Comparison of ENCODE assay signal across 9 cellular contexts in the genomic region with DNA sequence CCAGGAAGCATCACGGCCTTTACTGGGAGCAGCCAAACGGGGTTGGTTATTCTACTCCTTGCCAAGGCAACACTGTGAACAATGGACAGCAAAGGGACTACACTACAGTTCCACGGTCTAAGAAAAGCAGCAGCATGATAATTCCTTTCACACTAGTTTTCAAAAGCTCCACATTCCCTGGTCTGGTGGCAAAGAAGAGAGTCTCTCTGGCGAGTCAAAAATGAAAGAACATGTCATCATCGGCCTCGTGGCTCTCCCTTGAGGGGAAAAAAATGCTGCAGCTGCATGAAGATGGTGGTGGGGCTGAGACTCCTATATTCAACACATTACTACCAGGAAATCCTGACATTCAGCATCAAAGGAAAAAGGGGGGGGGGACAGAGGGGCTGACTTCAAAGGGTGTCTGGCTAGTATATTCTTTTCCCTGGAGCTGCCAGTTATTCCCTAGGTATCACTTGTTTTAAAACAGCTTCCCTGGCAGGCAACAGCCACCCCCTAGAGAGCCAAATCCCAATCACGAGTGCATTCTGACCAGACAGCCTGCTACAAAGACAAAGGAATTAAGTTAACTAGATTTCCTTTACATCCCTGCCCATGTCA. TPM values are rescaled to one million over a fixed set of nuclear protein-coding genes. Genes with fewer than 3 reads are reported as not detected.
DNase-seq lines count a peak whose midpoint lies in the region; ATAC-seq, FAIRE-seq and TF ChIP-seq lines count a peak whose summit lies in the region.
"Had no signal": no experiment of that assay in that cellular context is flagged by ENCODE, and none has a peak within 500 bp of the region (broad histone marks: within the 10 kb centered on the region; RNA-seq: fewer than 3 reads in every experiment).

No MANE protein-coding gene starts in this region.

- no peaks in the 10 kb centered on the region for H3K27me3 ChIP-seq in skeletal muscle satellite cell (ENCODE audit: control insufficient read depth, insufficient read depth, low read length)
- H3K27me3 ChIP-seq in testis, result no peaks in the 10 kb centered on the region
- H3K27me3 ChIP-seq: foreskin keratinocyte had no signal

- H3K36me3 Mint-ChIP-seq in activated T-helper 2 cell treated with anti-CD3 and anti-CD28 coated beads, Interferon-gamma antibody, Interleukin-2, Interleukin-4, amounts not matched to agents 10 μg/mL and 5 μg/mL and 100 μg/mL, durations not matched to agents 14 hours and 24 hours and 36 hours (ENCODE audit: low read depth), result peaks cover 75% of the 10 kb centered on the region

- H3K4me1 ChIP-seq in skeletal muscle satellite cell (ENCODE audit: control insufficient read depth, insufficient read depth, low read length) (peaks cover 10% of the 10 kb centered on the region), testis (no peaks in the 10 kb centered on the region)
- H3K4me1 ChIP-seq: foreskin keratinocyte had no signal

- WGBS in testis, 2 donors, result 71 to 77% methylated on average over 7 of the region's 7 CpGs

- no peaks in the 10 kb centered on the region for H3K9me3 Mint-ChIP-seq in activated T-helper 2 cell treated with anti-CD3 and anti-CD28 coated beads, Interferon-gamma antibody, Interleukin-2, Interleukin-4, amounts not matched to agents 10 μg/mL and 5 μg/mL and 100 μg/mL, durations not matched to agents 14 hours and 24 hours and 36 hours

- peak overlapping the region; percentile 22 for H3K9ac ChIP-seq in skeletal muscle satellite cell (ENCODE audit: low read depth, low read length)

- intact Hi-C loops in activated T-helper 2 cell treated with anti-CD3 and anti-CD28 coated beads, Interferon-gamma antibody, Interleukin-2, Interleukin-4, amounts not matched to agents 10 μg/mL and 5 μg/mL and 100 μg/mL, durations not matched to agents 14 hours and 24 hours and 36 hours (cut with micrococcal nuclease), result no loop called here
- intact Hi-C loops in left cardiac atrium (cut with DNase I) (no loop called here), testis (cut with DNase I; ENCODE audit: low total_unique reads) (no loop called here)

- no peak for TF ChIP-seq CTCF in testis (IDR thresholded peaks at IDR 0.05)

- H3K27me3 Mint-ChIP-seq in activated T-helper 2 cell treated with anti-CD3 and anti-CD28 coated beads, Interferon-gamma antibody, Interleukin-2, Interleukin-4, amounts not matched to agents 10 μg/mL and 5 μg/mL and 100 μg/mL, durations not matched to agents 14 hours and 24 hours and 36 hours (ENCODE audit: low read depth), result no peaks in the 10 kb centered on the region

- H3K36me3 ChIP-seq in skeletal muscle satellite cell (ENCODE audit: insufficient read depth, low read length) (peaks cover 26% of the 10 kb centered on the region), testis (ENCODE audit: low read depth, missing control alignments) (no peaks in the 10 kb centered on the region)

- H3K4me2 ChIP-seq in skeletal muscle satellite cell (ENCODE audit: low read length), result peak overlapping the region; percentile 68

- peak overlapping the region; percentile 19 for H3K4me3 ChIP-seq in skeletal muscle satellite cell (ENCODE audit: low read length)
- no peak overlapping the region for H3K4me3 ChIP-seq in testis

- FAIRE-seq in GM12891 (lab: Jason Lieb, UNC), result peak; percentile 38

- H3K27ac Mint-ChIP-seq in activated T-helper 2 cell treated with anti-CD3 and anti-CD28 coated beads, Interferon-gamma antibody, Interleukin-2, Interleukin-4, amounts not matched to agents 10 μg/mL and 5 μg/mL and 100 μg/mL, durations not matched to agents 14 hours and 24 hours and 36 hours, result peak overlapping the region; percentile 81

- TF ChIP-seq POLR2A in GM12891 (IDR thresholded peaks at IDR 0.05; ENCODE audit: low read depth, low read length), result no peak
- no peak for TF ChIP-seq POLR2A in testis (IDR thresholded peaks at IDR 0.05)

- DNase-seq in GM12891 (ENCODE audit: insufficient read length, low spot score) (no peak), left cardiac atrium (no peak), NCI-H1417 treated with DMSO at 0.1 percent for 48 hours (lab: John Stamatoyannopoulos, UW) (no peak), SIG-M5 (lab: John Stamatoyannopoulos, UW) (no peak), testis (no peak)
- no peak for DNase-seq in activated T-helper 2 cell treated with anti-CD3 and anti-CD28 coated beads, Interferon-gamma antibody, Interleukin-2, Interleukin-4, amounts not matched to agents 10 μg/mL and 5 μg/mL and 100 μg/mL, durations not matched to agents 14 hours and 24 hours and 36 hours (ENCODE audit: low spot score)
- DNase-seq: SHP77 had no signal

- no peak overlapping the region for H3K27ac ChIP-seq in testis
- H3K27ac ChIP-seq: foreskin keratinocyte had no signal

- ATAC-seq in left cardiac atrium, result peak; percentile 38 to 41
- ATAC-seq: foreskin keratinocyte had no signal

- H3K4me3 Mint-ChIP-seq in activated T-helper 2 cell treated with anti-CD3 and anti-CD28 coated beads, Interferon-gamma antibody, Interleukin-2, Interleukin-4, amounts not matched to agents 10 μg/mL and 5 μg/mL and 100 μg/mL, durations not matched to agents 14 hours and 24 hours and 36 hours (ENCODE audit: low read depth), result no peak overlapping the region

- H3K9me3 ChIP-seq in skeletal muscle satellite cell (replicated peaks; ENCODE audit: low read length), result no peaks in the 10 kb centered on the region
- no peaks in the 10 kb centered on the region for H3K9me3 ChIP-seq in testis

- H3K4me1 Mint-ChIP-seq in activated T-helper 2 cell treated with anti-CD3 and anti-CD28 coated beads, Interferon-gamma antibody, Interleukin-2, Interleukin-4, amounts not matched to agents 10 μg/mL and 5 μg/mL and 100 μg/mL, durations not matched to agents 14 hours and 24 hours and 36 hours (ENCODE audit: low read depth), result peaks cover 21% of the 10 kb centered on the region

TF ChIP-seq in GM12891, 5 proteins besides CTCF, POLR2A, EP300 and RAD21:
- TF ChIP-seq POLR2AphosphoS5 (IDR thresholded peaks at IDR 0.05; ENCODE audit: low read depth, low read length) (no peak), SPI1 (IDR thresholded peaks at IDR 0.05; ENCODE audit: low read depth, low read length) (no peak)

RNA-seq across cellular contexts. Expression of a gene that starts 49.1 kb away (rescaled TPM):
- 8.0 TPM for polyA plus RNA-seq in GM12891 (2012; ENCODE audit: low read depth, missing spikeins)
- total RNA-seq in activated T-helper 2 cell treated with anti-CD3 and anti-CD28 coated beads, Interferon-gamma antibody, Interleukin-2, Interleukin-4, amounts not matched to agents 10 μg/mL and 5 μg/mL and 100 μg/mL, durations not matched to agents 14 hours and 24 hours and 36 hours, result 98.3 and 105 TPM in 2 replicates
- total RNA-seq in left cardiac atrium (10 to 100 TPM; 11.4 to 18.7 TPM), testis (10 to 100 TPM; 44.7 to 67.3 TPM)
- total RNA-seq in skeletal muscle satellite cell (2012; rRNA removed), result 46.3 and 46.4 TPM in 2 replicates
- polyA plus RNA-seq in testis (ENCODE audit: insufficient read depth, low read depth, low replicate concordance), result 23.8 TPM

RNA-seq across cellular contexts. Expression of a gene that starts 54.6 kb away (rescaled TPM):
- 0.33 TPM for polyA plus RNA-seq in GM12891 (2012; ENCODE audit: low read depth, missing spikeins)
- total RNA-seq in activated T-helper 2 cell treated with anti-CD3 and anti-CD28 coated beads, Interferon-gamma antibody, Interleukin-2, Interleukin-4, amounts not matched to agents 10 μg/mL and 5 μg/mL and 100 μg/mL, durations not matched to agents 14 hours and 24 hours and 36 hours, result 12.5 and 14.5 TPM in 2 replicates
- total RNA-seq in left cardiac atrium (not detected), testis (not detected)
- not detected in 2 replicates for total RNA-seq in skeletal muscle satellite cell (2012; rRNA removed)
- polyA plus RNA-seq in testis (ENCODE audit: insufficient read depth, low read depth, low replicate concordance), result 0.59 TPM
- polyA plus RNA-seq: foreskin keratinocyte had no signal
